ENCODE assay signal across 1 cellular context in the genomic region with DNA sequence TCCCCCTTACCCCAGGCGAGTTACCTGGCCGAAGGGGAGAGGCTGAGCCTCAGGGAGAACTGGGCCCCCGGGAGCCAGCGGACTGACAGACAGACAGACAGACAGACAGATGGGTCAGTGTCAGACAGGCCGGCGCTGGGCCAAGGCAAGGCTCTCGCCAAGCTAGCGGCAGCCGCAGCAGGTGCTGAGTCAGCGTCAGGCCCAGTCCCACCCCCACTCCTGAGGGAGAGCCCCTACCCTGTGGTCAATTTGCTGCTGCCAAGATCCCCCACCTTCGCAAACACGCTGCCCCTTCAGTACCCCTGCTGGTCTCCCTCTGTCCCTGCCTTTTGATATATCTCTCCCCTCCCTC.
TF ChIP-seq lines count a peak whose summit lies in the region.

No MANE protein-coding gene starts in this region.

TF ChIP-seq in HepG2, 621 proteins besides CTCF, POLR2A, EP300 and RAD21 (continued from another document):
- TF ChIP-seq, protein P1, sequence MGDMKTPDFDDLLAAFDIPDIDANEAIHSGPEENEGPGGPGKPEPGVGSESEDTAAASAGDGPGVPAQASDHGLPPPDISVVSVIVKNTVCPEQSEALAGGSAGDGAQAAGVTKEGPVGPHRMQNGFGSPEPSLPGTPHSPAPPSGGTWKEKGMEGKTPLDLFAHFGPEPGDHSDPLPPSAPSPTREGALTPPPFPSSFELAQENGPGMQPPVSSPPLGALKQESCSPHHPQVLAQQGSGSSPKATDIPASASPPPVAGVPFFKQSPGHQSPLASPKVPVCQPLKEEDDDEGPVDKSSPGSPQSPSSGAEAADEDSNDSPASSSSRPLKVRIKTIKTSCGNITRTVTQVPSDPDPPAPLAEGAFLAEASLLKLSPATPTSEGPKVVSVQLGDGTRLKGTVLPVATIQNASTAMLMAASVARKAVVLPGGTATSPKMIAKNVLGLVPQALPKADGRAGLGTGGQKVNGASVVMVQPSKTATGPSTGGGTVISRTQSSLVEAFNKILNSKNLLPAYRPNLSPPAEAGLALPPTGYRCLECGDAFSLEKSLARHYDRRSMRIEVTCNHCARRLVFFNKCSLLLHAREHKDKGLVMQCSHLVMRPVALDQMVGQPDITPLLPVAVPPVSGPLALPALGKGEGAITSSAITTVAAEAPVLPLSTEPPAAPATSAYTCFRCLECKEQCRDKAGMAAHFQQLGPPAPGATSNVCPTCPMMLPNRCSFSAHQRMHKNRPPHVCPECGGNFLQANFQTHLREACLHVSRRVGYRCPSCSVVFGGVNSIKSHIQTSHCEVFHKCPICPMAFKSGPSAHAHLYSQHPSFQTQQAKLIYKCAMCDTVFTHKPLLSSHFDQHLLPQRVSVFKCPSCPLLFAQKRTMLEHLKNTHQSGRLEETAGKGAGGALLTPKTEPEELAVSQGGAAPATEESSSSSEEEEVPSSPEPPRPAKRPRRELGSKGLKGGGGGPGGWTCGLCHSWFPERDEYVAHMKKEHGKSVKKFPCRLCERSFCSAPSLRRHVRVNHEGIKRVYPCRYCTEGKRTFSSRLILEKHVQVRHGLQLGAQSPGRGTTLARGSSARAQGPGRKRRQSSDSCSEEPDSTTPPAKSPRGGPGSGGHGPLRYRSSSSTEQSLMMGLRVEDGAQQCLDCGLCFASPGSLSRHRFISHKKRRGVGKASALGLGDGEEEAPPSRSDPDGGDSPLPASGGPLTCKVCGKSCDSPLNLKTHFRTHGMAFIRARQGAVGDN (CRISPR knock-in tag; IDR thresholded peaks at IDR 0.05) = peak; percentile 34
- TF ChIP-seq ATF7 (IDR thresholded peaks at IDR 0.05) = no peak
- TF ChIP-seq ATF7 (CRISPR knock-in tag; IDR thresholded peaks at IDR 0.05) = no peak
- no peak for TF ChIP-seq ZNF138 (CRISPR knock-in tag; IDR thresholded peaks at IDR 0.05; ENCODE audit: low read depth)
- TF ChIP-seq MAFK (conservative IDR thresholded peaks at IDR 0.05 in 1 of 2, IDR thresholded peaks at IDR 0.05 in 1 of 2; ENCODE audit: low read length in 2 of 2) = peak; percentile 84 to 90
- TF ChIP-seq, protein P2, sequence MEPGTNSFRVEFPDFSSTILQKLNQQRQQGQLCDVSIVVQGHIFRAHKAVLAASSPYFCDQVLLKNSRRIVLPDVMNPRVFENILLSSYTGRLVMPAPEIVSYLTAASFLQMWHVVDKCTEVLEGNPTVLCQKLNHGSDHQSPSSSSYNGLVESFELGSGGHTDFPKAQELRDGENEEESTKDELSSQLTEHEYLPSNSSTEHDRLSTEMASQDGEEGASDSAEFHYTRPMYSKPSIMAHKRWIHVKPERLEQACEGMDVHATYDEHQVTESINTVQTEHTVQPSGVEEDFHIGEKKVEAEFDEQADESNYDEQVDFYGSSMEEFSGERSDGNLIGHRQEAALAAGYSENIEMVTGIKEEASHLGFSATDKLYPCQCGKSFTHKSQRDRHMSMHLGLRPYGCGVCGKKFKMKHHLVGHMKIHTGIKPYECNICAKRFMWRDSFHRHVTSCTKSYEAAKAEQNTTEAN (CRISPR knock-in tag; conservative IDR thresholded peaks at IDR 0.05) = no peak
- no peak for TF ChIP-seq ONECUT2 (CRISPR knock-in tag; IDR thresholded peaks at IDR 0.05)
- no peak for TF ChIP-seq SNAPC2 (CRISPR knock-in tag; IDR thresholded peaks at IDR 0.05)
- no peak for TF ChIP-seq ISX (CRISPR knock-in tag; conservative IDR thresholded peaks at IDR 0.05)
- TF ChIP-seq, protein P3, sequence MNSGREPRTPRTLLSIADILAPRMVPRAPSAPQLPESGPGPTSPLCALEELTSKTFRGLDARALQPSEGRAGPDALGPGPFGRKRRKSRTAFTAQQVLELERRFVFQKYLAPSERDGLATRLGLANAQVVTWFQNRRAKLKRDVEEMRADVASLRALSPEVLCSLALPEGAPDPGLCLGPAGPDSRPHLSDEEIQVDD (CRISPR knock-in tag; IDR thresholded peaks at IDR 0.05; ENCODE audit: borderline replicate concordance) = peak; percentile 8; the same call in 1 of the 2 replicates
- TF ChIP-seq, protein P4, sequence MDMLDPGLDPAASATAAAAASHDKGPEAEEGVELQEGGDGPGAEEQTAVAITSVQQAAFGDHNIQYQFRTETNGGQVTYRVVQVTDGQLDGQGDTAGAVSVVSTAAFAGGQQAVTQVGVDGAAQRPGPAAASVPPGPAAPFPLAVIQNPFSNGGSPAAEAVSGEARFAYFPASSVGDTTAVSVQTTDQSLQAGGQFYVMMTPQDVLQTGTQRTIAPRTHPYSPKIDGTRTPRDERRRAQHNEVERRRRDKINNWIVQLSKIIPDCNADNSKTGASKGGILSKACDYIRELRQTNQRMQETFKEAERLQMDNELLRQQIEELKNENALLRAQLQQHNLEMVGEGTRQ (IDR thresholded peaks at IDR 0.05; ENCODE audit: low read depth, low read length) = no peak
- TF ChIP-seq, protein P4 (CRISPR knock-in tag; IDR thresholded peaks at IDR 0.05; ENCODE audit: borderline replicate concordance) = peak; percentile 13; the same call in 1 of the 2 replicates
- no peak for TF ChIP-seq NCOA2 (CRISPR knock-in tag; IDR thresholded peaks at IDR 0.05)
- no peak for TF ChIP-seq GTF3A (CRISPR knock-in tag; conservative IDR thresholded peaks at IDR 0.05)
- no peak for TF ChIP-seq HMG20B (CRISPR knock-in tag; conservative IDR thresholded peaks at IDR 0.05)
- no peak for TF ChIP-seq ZNF709 (CRISPR knock-in tag; IDR thresholded peaks at IDR 0.05)
